In genomic region chr13:106472621-106473020, GRCh38 we compare ENCODE assay signal across 13 cellular contexts.
DNase-seq lines count a peak whose midpoint lies in the region; ATAC-seq and TF ChIP-seq lines count a peak whose summit lies in the region.
"Had no signal": no experiment of that assay in that cellular context is flagged by ENCODE, and none has a peak within 500 bp of the region (broad histone marks: within the 10 kb centered on the region; RNA-seq: fewer than 3 reads in every experiment).

No MANE protein-coding gene starts in this region.

- H3K4me1 ChIP-seq in left ventricle myocardium inferior (peaks cover 21% of the 10 kb centered on the region), muscle layer of duodenum (ENCODE audit: control insufficient read depth in 1 of 2, insufficient read depth in 2 of 2, low read length in 2 of 2) (no peaks in the 10 kb centered on the region)

- H3K4me3 ChIP-seq in left ventricle myocardium inferior (peak overlapping the region; percentile 44), epithelial cell of esophagus (ENCODE audit: low read length) (no peak overlapping the region), muscle layer of duodenum (ENCODE audit: low read depth in 1 of 2, low read length in 2 of 2) (peak overlapping the region in 1 of 2 donors; percentile 32)

- no peaks in the 10 kb centered on the region for H3K9me3 ChIP-seq in left ventricle myocardium inferior (replicated peaks)
- H3K9me3 ChIP-seq in muscle layer of duodenum (ENCODE audit: control insufficient read depth in 1 of 2, low read length in 2 of 2), result no peaks in the 10 kb centered on the region

- DNase-seq in left ventricle myocardium inferior, result no peak
- no peak for DNase-seq in Right ventricle myocardium inferior (ENCODE audit: missing footprints)
- DNase-seq in epithelial cell of esophagus (ENCODE audit: low read depth), result peak; percentile 63
- no peak for DNase-seq in NOMO-1 (lab: John Stamatoyannopoulos, UW; ENCODE audit: unreplicated experiment in 2 of 2)
- no peak for DNase-seq in NCI-H748 treated with DMSO at 0.1 percent for 48 hours (lab: John Stamatoyannopoulos, UW)
- no peak for DNase-seq in NCI-H1092 treated with DMSO at 0.1 percent for 48 hours (lab: John Stamatoyannopoulos, UW)
- no peak for DNase-seq in caudate nucleus (lab: John Stamatoyannopoulos, UW)
- DNase-seq: activated B cell treated with CpG ODN at 0.5 μM for 24 hours; activated naive CD8-positive, alpha-beta T cell treated with anti-CD3 and anti-CD28 coated beads for 36 hours; COR-L47; foreskin melanocyte; naive thymus-derived CD4-positive, alpha-beta T cell had no signal

- H3K27me3 ChIP-seq in left ventricle myocardium inferior (ENCODE audit: low read depth), result no peaks in the 10 kb centered on the region
- no peaks in the 10 kb centered on the region for H3K27me3 ChIP-seq in muscle layer of duodenum (ENCODE audit: low read depth, low read length)

- TF ChIP-seq CTCF in left ventricle myocardium inferior (IDR thresholded peaks at IDR 0.05; ENCODE audit: borderline replicate concordance) (no peak), epithelial cell of esophagus (IDR thresholded peaks at IDR 0.05; ENCODE audit: insufficient read depth, low read depth, low read length, missing control alignments) (no peak)

- intact Hi-C loops in left ventricle myocardium inferior (cut with micrococcal nuclease) (no loop called here), Right ventricle myocardium inferior (cut with DNase I) (no loop called here)

- H3K27ac ChIP-seq in left ventricle myocardium inferior (replicated peaks), result peak overlapping the region; percentile 67
- H3K27ac ChIP-seq in muscle layer of duodenum (ENCODE audit: low read length), result peak overlapping the region; percentile 76
- no peak overlapping the region for H3K27ac ChIP-seq in caudate nucleus (ENCODE audit: low read depth, low read length)

- H3K36me3 ChIP-seq in left ventricle myocardium inferior (no peaks in the 10 kb centered on the region), muscle layer of duodenum (ENCODE audit: control insufficient read depth in 1 of 2, insufficient read depth in 2 of 2, low read length in 2 of 2) (no peaks in the 10 kb centered on the region)

- no peak for ATAC-seq in Right ventricle myocardium inferior
- ATAC-seq: naive thymus-derived CD4-positive, alpha-beta T cell had no signal
